Comparison of ENCODE assay signal across 1 cellular context in the genomic region with DNA sequence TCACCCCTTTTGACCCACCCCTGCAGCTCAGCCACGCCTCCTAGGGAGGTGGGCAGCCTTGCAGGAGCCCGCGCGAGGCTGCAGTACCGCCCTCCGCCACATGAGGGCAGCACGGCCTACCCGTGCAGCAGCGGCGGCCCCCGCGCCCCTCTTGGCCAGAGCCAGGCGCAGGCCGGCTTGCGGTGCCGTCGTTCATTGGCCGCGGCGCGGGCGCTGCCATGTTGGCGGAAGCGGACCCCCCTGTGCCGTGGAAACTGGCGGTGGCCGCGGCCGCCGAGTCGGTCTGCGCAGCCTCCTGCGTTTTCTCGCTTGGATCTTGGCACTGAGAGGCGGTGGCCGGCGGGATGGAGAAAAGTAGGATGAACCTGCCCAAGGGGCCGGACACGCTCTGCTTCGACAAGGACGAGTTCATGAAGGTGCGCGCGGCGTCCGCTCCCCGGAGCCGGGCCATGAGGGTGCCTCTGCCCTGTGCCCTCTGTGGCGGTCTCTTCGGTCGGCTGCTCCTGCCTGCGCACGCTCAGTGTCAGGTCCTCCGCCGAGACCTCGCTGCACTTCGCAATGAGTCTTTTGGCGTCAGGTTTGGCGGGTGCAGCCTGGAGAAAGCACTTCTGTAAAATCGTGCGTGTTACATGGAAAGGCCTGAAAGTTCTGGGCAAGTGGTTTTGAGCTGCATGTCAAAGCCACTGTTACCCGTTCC.
TF ChIP-seq lines count a peak whose summit lies in the region.

A gene with protein sequence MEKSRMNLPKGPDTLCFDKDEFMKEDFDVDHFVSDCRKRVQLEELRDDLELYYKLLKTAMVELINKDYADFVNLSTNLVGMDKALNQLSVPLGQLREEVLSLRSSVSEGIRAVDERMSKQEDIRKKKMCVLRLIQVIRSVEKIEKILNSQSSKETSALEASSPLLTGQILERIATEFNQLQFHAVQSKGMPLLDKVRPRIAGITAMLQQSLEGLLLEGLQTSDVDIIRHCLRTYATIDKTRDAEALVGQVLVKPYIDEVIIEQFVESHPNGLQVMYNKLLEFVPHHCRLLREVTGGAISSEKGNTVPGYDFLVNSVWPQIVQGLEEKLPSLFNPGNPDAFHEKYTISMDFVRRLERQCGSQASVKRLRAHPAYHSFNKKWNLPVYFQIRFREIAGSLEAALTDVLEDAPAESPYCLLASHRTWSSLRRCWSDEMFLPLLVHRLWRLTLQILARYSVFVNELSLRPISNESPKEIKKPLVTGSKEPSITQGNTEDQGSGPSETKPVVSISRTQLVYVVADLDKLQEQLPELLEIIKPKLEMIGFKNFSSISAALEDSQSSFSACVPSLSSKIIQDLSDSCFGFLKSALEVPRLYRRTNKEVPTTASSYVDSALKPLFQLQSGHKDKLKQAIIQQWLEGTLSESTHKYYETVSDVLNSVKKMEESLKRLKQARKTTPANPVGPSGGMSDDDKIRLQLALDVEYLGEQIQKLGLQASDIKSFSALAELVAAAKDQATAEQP (plus strand): TSS at position 219 of the 697 bp plus-strand sequence. CDS start 126 bp downstream, at position 345.

TF ChIP-seq in K562, 482 proteins besides CTCF, POLR2A, EP300 and RAD21 (continued from another document and continues in another):
- TF ChIP-seq MLLT1 (IDR thresholded peaks at IDR 0.05) = peak in 1 of 2 experiments; percentile 98; a peak in 2 of 4 replicates
- TF ChIP-seq, protein P1, sequence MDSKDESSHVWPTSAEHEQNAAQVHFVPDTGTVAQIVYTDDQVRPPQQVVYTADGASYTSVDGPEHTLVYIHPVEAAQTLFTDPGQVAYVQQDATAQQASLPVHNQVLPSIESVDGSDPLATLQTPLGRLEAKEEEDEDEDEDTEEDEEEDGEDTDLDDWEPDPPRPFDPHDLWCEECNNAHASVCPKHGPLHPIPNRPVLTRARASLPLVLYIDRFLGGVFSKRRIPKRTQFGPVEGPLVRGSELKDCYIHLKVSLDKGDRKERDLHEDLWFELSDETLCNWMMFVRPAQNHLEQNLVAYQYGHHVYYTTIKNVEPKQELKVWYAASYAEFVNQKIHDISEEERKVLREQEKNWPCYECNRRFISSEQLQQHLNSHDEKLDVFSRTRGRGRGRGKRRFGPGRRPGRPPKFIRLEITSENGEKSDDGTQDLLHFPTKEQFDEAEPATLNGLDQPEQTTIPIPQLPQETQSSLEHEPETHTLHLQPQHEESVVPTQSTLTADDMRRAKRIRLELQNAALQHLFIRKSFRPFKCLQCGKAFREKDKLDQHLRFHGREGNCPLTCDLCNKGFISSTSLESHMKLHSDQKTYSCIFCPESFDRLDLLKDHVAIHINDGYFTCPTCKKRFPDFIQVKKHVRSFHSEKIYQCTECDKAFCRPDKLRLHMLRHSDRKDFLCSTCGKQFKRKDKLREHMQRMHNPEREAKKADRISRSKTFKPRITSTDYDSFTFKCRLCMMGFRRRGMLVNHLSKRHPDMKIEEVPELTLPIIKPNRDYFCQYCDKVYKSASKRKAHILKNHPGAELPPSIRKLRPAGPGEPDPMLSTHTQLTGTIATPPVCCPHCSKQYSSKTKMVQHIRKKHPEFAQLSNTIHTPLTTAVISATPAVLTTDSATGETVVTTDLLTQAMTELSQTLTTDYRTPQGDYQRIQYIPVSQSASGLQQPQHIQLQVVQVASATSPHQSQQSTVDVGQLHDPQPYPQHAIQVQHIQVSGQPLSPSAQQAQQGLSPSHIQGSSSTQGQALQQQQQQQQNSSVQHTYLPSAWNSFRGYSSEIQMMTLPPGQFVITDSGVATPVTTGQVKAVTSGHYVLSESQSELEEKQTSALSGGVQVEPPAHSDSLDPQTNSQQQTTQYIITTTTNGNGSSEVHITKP (IDR thresholded peaks at IDR 0.05; ENCODE audit: partially characterized antibody) = peak; percentile 79
- peak; percentile 88 for TF ChIP-seq AFF4 (CRISPR knock-in tag; IDR thresholded peaks at IDR 0.05)
- no peak for TF ChIP-seq CC2D1A (IDR thresholded peaks at IDR 0.05)
- TF ChIP-seq, protein P2, sequence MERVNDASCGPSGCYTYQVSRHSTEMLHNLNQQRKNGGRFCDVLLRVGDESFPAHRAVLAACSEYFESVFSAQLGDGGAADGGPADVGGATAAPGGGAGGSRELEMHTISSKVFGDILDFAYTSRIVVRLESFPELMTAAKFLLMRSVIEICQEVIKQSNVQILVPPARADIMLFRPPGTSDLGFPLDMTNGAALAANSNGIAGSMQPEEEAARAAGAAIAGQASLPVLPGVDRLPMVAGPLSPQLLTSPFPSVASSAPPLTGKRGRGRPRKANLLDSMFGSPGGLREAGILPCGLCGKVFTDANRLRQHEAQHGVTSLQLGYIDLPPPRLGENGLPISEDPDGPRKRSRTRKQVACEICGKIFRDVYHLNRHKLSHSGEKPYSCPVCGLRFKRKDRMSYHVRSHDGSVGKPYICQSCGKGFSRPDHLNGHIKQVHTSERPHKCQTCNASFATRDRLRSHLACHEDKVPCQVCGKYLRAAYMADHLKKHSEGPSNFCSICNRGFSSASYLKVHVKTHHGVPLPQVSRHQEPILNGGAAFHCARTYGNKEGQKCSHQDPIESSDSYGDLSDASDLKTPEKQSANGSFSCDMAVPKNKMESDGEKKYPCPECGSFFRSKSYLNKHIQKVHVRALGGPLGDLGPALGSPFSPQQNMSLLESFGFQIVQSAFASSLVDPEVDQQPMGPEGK (CRISPR knock-in tag; IDR thresholded peaks at IDR 0.05; ENCODE audit: borderline replicate concordance) = no peak
- no peak; the same call in 1 of the 2 replicates for TF ChIP-seq KLF1 (tag; IDR thresholded peaks at IDR 0.05)
- TF ChIP-seq NCOA2 (IDR thresholded peaks at IDR 0.05; ENCODE audit: partially characterized antibody in 2 of 2) = no peak
- peak; percentile 43; the same call in 1 of the 2 replicates for TF ChIP-seq BHLHE40 (IDR thresholded peaks at IDR 0.05; ENCODE audit: low read length)
- no peak; the same call in 1 of the 2 replicates for TF ChIP-seq NR2C1 (IDR thresholded peaks at IDR 0.05)
- TF ChIP-seq NR2C1 (tag; IDR thresholded peaks at IDR 0.05) = peak; percentile 65; the same call in 1 of the 2 replicates
- no peak for TF ChIP-seq ZNF518B (CRISPR knock-in tag; IDR thresholded peaks at IDR 0.05)
- TF ChIP-seq EZH2 (IDR thresholded peaks at IDR 0.05; ENCODE audit: borderline replicate concordance, low read depth, low read length) = no peak
- no peak for TF ChIP-seq FOXM1 (IDR thresholded peaks at IDR 0.05; ENCODE audit: low read depth)
- TF ChIP-seq FOXM1 (CRISPR knock-in tag; IDR thresholded peaks at IDR 0.05; ENCODE audit: low read depth) = peak; percentile 70; the same call in 1 of the 2 replicates
- TF ChIP-seq HNRNPL (IDR thresholded peaks at IDR 0.05; ENCODE audit: low read depth, low read length) = peak; percentile 98
- peak; percentile 88; the same call in 1 of the 2 replicates for TF ChIP-seq NKRF (IDR thresholded peaks at IDR 0.05; ENCODE audit: borderline replicate concordance)
- TF ChIP-seq ZNF277 (CRISPR knock-in tag; IDR thresholded peaks at IDR 0.05; ENCODE audit: borderline replicate concordance) = no peak
